In the genomic region with DNA sequence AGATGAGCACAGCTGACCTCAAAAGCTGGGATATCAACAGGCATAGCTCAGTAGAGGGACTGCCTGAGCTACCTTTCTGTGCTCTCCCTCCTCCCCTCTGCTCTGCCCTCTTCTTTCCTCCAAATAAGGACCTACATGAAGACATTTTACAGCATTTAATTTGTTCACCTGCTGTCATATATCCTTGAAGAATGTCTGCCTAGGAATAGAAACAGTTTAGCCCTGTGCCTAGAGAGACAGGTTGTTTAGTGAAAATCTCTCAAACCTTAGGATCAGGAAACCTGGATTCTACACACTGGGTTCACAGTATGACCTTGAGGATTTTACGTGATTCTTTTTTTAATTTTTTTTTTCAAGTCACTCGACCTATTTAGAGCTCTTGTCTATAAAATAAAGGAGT, we compare ENCODE assay signal across 24 cellular contexts.
"Had no signal": no experiment of that assay in that cellular context is flagged by ENCODE, and none has a peak within 500 bp of the region (broad histone marks: within the 10 kb centered on the region; RNA-seq: fewer than 3 reads in every experiment).

No MANE protein-coding gene starts in this region.

- DNase-seq: stimulated activated CD4-positive, alpha-beta T cell treated with anti-CD3 and anti-CD28 coated beads, Interleukin-2, amount 100 ng/mL, for 48 hours; stimulated activated CD4-positive, alpha-beta T cell treated with anti-CD3 and anti-CD28 coated beads, Interleukin-4, amount 100 ng/mL, for 1 hour; stimulated activated CD4-positive, alpha-beta T cell treated with anti-CD3 and anti-CD28 coated beads, Interleukin-4, amount 100 ng/mL, for 24 hours; stimulated activated CD4-positive, alpha-beta T cell treated with anti-CD3 and anti-CD28 coated beads, Interleukin-4, amount 100 ng/mL, for 4 hours; stimulated activated CD8-positive, alpha-beta memory T cell treated with anti-CD3 and anti-CD28 coated beads, Interleukin-4, amount 100 ng/mL, for 48 hours; stimulated activated naive B cell treated with anti-CD40 and anti-IgM and Interleukin-4, amounts not matched to agents 10 μg/mL and 1 μg/mL and 100 μg/mL, for 72 hours; stimulated activated naive CD4-positive, alpha-beta T cell; stimulated activated naive CD4-positive, alpha-beta T cell treated with Interleukin-2 at 50 U/mL for 16 hours; stimulated activated naive CD8-positive, alpha-beta T cell treated with anti-CD3 and anti-CD28 coated beads, Interleukin-15, amount 100 ng/mL, for 72 hours; stimulated activated naive CD8-positive, alpha-beta T cell treated with anti-CD3 and anti-CD28 coated beads, Interleukin-15, Interleukin-2, amounts not matched to agents 100 U/mL and 50 U/mL, for 24 hours; stomach; substantia nigra; testis; thyroid gland; tibial artery; transverse colon; trophoblast cell; upper lobe of left lung; upper lobe of right lung; uterus had no signal

- H3K9me3 ChIP-seq: stomach, suprapubic skin, testis, thoracic aorta, thyroid gland, tibial artery, tibial nerve, transverse colon, upper lobe of left lung, upper lobe of right lung, uterus, vagina had no signal

- H3K27ac ChIP-seq: stomach, suprapubic skin, testis, thoracic aorta, thyroid gland, tibial artery, tibial nerve, transverse colon, upper lobe of left lung, upper lobe of right lung, uterus, vagina had no signal

- H3K27me3 ChIP-seq: stomach, suprapubic skin, testis, thyroid gland, tibial artery, tibial nerve, transverse colon, upper lobe of left lung, upper lobe of right lung, uterus, vagina had no signal

- H3K4me1 ChIP-seq: testis, thyroid gland, transverse colon, upper lobe of left lung, upper lobe of right lung had no signal

- H3K36me3 ChIP-seq: stomach, suprapubic skin, thoracic aorta, thyroid gland, tibial artery, tibial nerve, transverse colon, upper lobe of left lung, upper lobe of right lung, uterus, vagina had no signal

- H3K4me3 ChIP-seq: stomach, suprapubic skin, testis, thoracic aorta, thyroid gland, tibial artery, tibial nerve, transverse colon, upper lobe of left lung, upper lobe of right lung, uterus, vagina had no signal
